ENCODE assay signal across 19 cellular contexts in genomic region chr2:50613161-50613560, GRCh38.
"Had no signal": no experiment of that assay in that cellular context is flagged by ENCODE, and none has a peak within 500 bp of the region (broad histone marks: within the 10 kb centered on the region; RNA-seq: fewer than 3 reads in every experiment).

No MANE protein-coding gene starts in this region.

- H3K9me3 ChIP-seq: heart left ventricle, ovary, SJCRH30, tibial nerve had no signal

- FAIRE-seq: small intestine had no signal

- H2AFZ ChIP-seq: neural progenitor cell had no signal

- H3K4me3 ChIP-seq: heart left ventricle, neural progenitor cell, ovary, SJCRH30, tibial nerve had no signal

- H3K9ac ChIP-seq: neural progenitor cell had no signal

- DNase-seq: activated CD4-positive, alpha-beta memory T cell treated with anti-CD3 and anti-CD28 coated beads, Interleukin-2, amount 10 ng/mL, durations not matched to agents 7 days and 5 days; activated CD8-positive, alpha-beta memory T cell treated with anti-CD3 and anti-CD28 coated beads, Interleukin-2, amount 50 U/mL, for 4 hours; activated gamma-delta T cell treated with Interleukin-2 at 50 U/mL for 16 hours; activated naive CD8-positive, alpha-beta T cell treated with anti-CD3 and anti-CD28 coated beads for 36 hours; activated T-cell treated with anti-CD3 and anti-CD28 coated beads, Interleukin-2, amount 50 U/mL, for 72 hours; aorta; effector memory CD8-positive, alpha-beta T cell; erythroblast; heart left ventricle; islet precursor cell; left ventricle myocardium superior; ovary; SJCRH30; small intestine; stimulated activated CD4-positive, alpha-beta T cell treated with anti-CD3 and anti-CD28 coated beads, Interleukin-1b, Interleukin-23, amount 100 ng/mL, for 48 hours had no signal

- H3K27me3 ChIP-seq: heart left ventricle, neural progenitor cell, ovary, SJCRH30, tibial nerve had no signal

- H3K36me3 ChIP-seq: heart left ventricle, neural progenitor cell, ovary, SJCRH30, tibial nerve had no signal

- H3K4me1 ChIP-seq: heart left ventricle, SJCRH30, tibial nerve had no signal

- H3K27ac ChIP-seq: heart left ventricle, neural progenitor cell, ovary, SJCRH30, tibial nerve had no signal

- ATAC-seq: activated CD4-positive, CD25-positive, alpha-beta regulatory T cell treated with anti-CD3 and anti-CD28 coated beads, Interleukin-2, amount 50 U/mL, for 24 hours; activated T-cell treated with anti-CD3 and anti-CD28 coated beads, Interleukin-2, amount 50 U/mL, for 72 hours; effector memory CD8-positive, alpha-beta T cell; heart left ventricle; left ventricle myocardium superior; stimulated activated memory B cell treated with anti-CD40 and anti-IgM and Interleukin-4, amounts not matched to agents 10 μg/mL and 1 μg/mL and 100 μg/mL, for 72 hours had no signal

- H3K4me2 ChIP-seq: neural progenitor cell had no signal
